In the genomic region with DNA sequence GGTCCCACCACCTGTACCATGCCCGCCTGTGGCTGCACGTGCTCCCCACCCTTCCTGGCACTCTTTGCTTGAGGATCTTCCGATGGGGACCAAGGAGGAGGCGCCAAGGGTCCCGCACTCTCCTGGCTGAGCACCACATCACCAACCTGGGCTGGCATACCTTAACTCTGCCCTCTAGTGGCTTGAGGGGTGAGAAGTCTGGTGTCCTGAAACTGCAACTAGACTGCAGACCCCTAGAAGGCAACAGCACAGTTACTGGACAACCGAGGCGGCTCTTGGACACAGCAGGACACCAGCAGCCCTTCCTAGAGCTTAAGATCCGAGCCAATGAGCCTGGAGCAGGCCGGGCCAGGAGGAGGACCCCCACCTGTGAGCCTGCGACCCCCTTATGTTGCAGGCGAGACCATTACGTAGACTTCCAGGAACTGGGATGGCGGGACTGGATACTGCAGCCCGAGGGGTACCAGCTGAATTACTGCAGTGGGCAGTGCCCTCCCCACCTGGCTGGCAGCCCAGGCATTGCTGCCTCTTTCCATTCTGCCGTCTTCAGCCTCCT, we compare ENCODE assay signal across 1 cellular context.
TF ChIP-seq lines count a peak whose summit lies in the region.

No MANE protein-coding gene starts in this region.

TF ChIP-seq in HepG2, 621 proteins besides CTCF, POLR2A, EP300 and RAD21 (continued from another document and continues in another):
- TF ChIP-seq, protein P1, sequence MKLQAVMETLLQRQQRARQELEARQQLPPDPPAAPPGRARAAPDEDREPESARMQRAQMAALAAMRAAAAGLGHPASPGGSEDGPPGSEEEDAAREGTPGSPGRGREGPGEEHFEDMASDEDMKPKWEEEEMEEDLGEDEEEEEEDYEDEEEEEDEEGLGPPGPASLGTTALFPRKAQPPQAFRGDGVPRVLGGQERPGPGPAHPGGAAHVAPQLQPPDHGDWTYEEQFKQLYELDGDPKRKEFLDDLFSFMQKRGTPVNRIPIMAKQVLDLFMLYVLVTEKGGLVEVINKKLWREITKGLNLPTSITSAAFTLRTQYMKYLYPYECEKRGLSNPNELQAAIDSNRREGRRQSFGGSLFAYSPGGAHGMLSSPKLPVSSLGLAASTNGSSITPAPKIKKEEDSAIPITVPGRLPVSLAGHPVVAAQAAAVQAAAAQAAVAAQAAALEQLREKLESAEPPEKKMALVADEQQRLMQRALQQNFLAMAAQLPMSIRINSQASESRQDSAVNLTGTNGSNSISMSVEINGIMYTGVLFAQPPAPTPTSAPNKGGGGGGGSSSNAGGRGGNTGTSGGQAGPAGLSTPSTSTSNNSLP (IDR thresholded peaks at IDR 0.05; ENCODE audit: low read depth, low read length) = no peak
- TF ChIP-seq NFKBIZ (CRISPR knock-in tag; IDR thresholded peaks at IDR 0.05) = no peak
- TF ChIP-seq ZNF329 (CRISPR knock-in tag; IDR thresholded peaks at IDR 0.05; ENCODE audit: low read depth) = no peak
- no peak; the same call in 1 of the 2 replicates for TF ChIP-seq MIER3 (CRISPR knock-in tag; IDR thresholded peaks at IDR 0.05; ENCODE audit: borderline replicate concordance)
- peak; percentile 23; the same call in 1 of the 2 replicates for TF ChIP-seq FOXA3 (CRISPR knock-in tag; IDR thresholded peaks at IDR 0.05)
- no peak for TF ChIP-seq TEAD2 (CRISPR knock-in tag; IDR thresholded peaks at IDR 0.05)
- no peak for TF ChIP-seq ZNF205 (CRISPR knock-in tag; IDR thresholded peaks at IDR 0.05)
- TF ChIP-seq CBFB (CRISPR knock-in tag; IDR thresholded peaks at IDR 0.05) = no peak
- TF ChIP-seq CENPT (CRISPR knock-in tag; IDR thresholded peaks at IDR 0.05; ENCODE audit: low read depth) = no peak
- no peak for TF ChIP-seq ZBTB8A (CRISPR knock-in tag; IDR thresholded peaks at IDR 0.05; ENCODE audit: borderline replicate concordance, low read depth)
- no peak for TF ChIP-seq HOXA9 (CRISPR knock-in tag; IDR thresholded peaks at IDR 0.05; ENCODE audit: borderline replicate concordance)
- TF ChIP-seq, protein P2, sequence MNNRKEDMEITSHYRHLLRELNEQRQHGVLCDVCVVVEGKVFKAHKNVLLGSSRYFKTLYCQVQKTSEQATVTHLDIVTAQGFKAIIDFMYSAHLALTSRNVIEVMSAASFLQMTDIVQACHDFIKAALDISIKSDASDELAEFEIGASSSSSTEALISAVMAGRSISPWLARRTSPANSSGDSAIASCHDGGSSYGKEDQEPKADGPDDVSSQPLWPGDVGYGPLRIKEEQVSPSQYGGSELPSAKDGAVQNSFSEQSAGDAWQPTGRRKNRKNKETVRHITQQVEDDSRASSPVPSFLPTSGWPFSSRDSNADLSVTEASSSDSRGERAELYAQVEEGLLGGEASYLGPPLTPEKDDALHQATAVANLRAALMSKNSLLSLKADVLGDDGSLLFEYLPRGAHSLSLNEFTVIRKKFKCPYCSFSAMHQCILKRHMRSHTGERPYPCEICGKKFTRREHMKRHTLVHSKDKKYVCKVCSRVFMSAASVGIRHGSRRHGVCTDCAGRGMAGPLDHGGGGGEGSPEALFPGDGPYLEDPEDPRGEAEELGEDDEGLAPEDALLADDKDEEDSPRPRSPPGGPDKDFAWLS (CRISPR knock-in tag; IDR thresholded peaks at IDR 0.05; ENCODE audit: borderline replicate concordance) = no peak
- TF ChIP-seq NR3C1 (CRISPR knock-in tag; IDR thresholded peaks at IDR 0.05) = no peak
- no peak for TF ChIP-seq ZNF383 (CRISPR knock-in tag; IDR thresholded peaks at IDR 0.05; ENCODE audit: borderline replicate concordance)
- no peak for TF ChIP-seq KAT2B (IDR thresholded peaks at IDR 0.05; ENCODE audit: borderline replicate concordance, low read depth, low read length)
- TF ChIP-seq CCAR2 (optimal IDR thresholded peaks at IDR 0.05; ENCODE audit: low read depth, low read length) = no peak
- no peak for TF ChIP-seq ZNF577 (CRISPR knock-in tag; IDR thresholded peaks at IDR 0.05; ENCODE audit: borderline replicate concordance, low read depth)
- 0 out of 2 replicates have a peak, but pooled peaks have one; percentile 35 for TF ChIP-seq TFDP2 (CRISPR knock-in tag; IDR thresholded peaks at IDR 0.05)
- 0 out of 2 replicates have a peak, but pooled peaks have one; percentile 34 for TF ChIP-seq ZNF354B (CRISPR knock-in tag; IDR thresholded peaks at IDR 0.05)
- no peak for TF ChIP-seq RBM22 (optimal IDR thresholded peaks at IDR 0.05; ENCODE audit: low read length)
- TF ChIP-seq ZFP90 (CRISPR knock-in tag; IDR thresholded peaks at IDR 0.05; ENCODE audit: borderline replicate concordance) = no peak
- TF ChIP-seq ZNF564 (CRISPR knock-in tag; IDR thresholded peaks at IDR 0.05) = no peak
- TF ChIP-seq RAD51 (IDR thresholded peaks at IDR 0.05; ENCODE audit: borderline replicate concordance) = no peak
- no peak for TF ChIP-seq HNRNPUL1 (IDR thresholded peaks at IDR 0.05; ENCODE audit: low read depth, low read length)
- TF ChIP-seq SAFB2 (CRISPR knock-in tag; IDR thresholded peaks at IDR 0.05; ENCODE audit: borderline replicate concordance, low read depth) = no peak
- peak; percentile 36; the same call in 1 of the 2 replicates for TF ChIP-seq ZFP91 (CRISPR knock-in tag; IDR thresholded peaks at IDR 0.05; ENCODE audit: borderline replicate concordance)
- TF ChIP-seq KLF9 (CRISPR knock-in tag; IDR thresholded peaks at IDR 0.05; ENCODE audit: low read depth) = 0 out of 2 replicates have a peak, but pooled peaks have one; percentile 32
- TF ChIP-seq ZNF138 (CRISPR knock-in tag; IDR thresholded peaks at IDR 0.05; ENCODE audit: low read depth) = no peak
- TF ChIP-seq ZNF562 (CRISPR knock-in tag; IDR thresholded peaks at IDR 0.05; ENCODE audit: borderline replicate concordance) = no peak
- TF ChIP-seq, protein P3, sequence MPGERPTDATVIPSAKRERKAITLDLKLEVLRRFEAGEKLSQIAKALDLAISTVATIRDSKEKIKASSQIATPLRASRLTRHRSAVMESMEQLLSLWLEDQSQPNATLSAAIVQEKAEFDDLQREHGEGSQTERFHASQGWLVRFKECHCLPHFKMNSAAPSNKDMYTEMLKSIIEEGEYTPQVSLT (CRISPR knock-in tag; IDR thresholded peaks at IDR 0.05; ENCODE audit: borderline replicate concordance, low read depth) = no peak
- TF ChIP-seq ZFX (CRISPR knock-in tag; IDR thresholded peaks at IDR 0.05; ENCODE audit: low read depth) = no peak
- TF ChIP-seq, protein P4, sequence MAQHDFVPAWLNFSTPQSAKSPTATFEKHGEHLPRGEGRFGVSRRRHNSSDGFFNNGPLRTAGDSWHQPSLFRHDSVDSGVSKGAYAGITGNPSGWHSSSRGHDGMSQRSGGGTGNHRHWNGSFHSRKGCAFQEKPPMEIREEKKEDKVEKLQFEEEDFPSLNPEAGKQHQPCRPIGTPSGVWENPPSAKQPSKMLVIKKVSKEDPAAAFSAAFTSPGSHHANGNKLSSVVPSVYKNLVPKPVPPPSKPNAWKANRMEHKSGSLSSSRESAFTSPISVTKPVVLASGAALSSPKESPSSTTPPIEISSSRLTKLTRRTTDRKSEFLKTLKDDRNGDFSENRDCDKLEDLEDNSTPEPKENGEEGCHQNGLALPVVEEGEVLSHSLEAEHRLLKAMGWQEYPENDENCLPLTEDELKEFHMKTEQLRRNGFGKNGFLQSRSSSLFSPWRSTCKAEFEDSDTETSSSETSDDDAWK (CRISPR knock-in tag; IDR thresholded peaks at IDR 0.05) = no peak
- no peak for TF ChIP-seq PHB2 (IDR thresholded peaks at IDR 0.05; ENCODE audit: partially characterized antibody)
- TF ChIP-seq, protein P5, sequence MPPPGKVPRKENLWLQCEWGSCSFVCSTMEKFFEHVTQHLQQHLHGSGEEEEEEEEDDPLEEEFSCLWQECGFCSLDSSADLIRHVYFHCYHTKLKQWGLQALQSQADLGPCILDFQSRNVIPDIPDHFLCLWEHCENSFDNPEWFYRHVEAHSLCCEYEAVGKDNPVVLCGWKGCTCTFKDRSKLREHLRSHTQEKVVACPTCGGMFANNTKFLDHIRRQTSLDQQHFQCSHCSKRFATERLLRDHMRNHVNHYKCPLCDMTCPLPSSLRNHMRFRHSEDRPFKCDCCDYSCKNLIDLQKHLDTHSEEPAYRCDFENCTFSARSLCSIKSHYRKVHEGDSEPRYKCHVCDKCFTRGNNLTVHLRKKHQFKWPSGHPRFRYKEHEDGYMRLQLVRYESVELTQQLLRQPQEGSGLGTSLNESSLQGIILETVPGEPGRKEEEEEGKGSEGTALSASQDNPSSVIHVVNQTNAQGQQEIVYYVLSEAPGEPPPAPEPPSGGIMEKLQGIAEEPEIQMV (CRISPR knock-in tag; IDR thresholded peaks at IDR 0.05; ENCODE audit: low read depth) = no peak
- peak; percentile 41; the same call in 1 of the 2 replicates for TF ChIP-seq HOXA3 (CRISPR knock-in tag; IDR thresholded peaks at IDR 0.05)
- TF ChIP-seq KDM3A (CRISPR knock-in tag; IDR thresholded peaks at IDR 0.05; ENCODE audit: low read depth) = no peak
- no peak for TF ChIP-seq ZNF792 (CRISPR knock-in tag; IDR thresholded peaks at IDR 0.05)
- no peak for TF ChIP-seq ONECUT2 (CRISPR knock-in tag; IDR thresholded peaks at IDR 0.05)
- no peak; the same call in 1 of the 2 replicates for TF ChIP-seq SNAPC5 (CRISPR knock-in tag; IDR thresholded peaks at IDR 0.05; ENCODE audit: borderline replicate concordance)
- no peak for TF ChIP-seq ZNF737 (CRISPR knock-in tag; IDR thresholded peaks at IDR 0.05; ENCODE audit: borderline replicate concordance)
- 0 out of 2 replicates have a peak, but pooled peaks have one; percentile 32 for TF ChIP-seq RBFOX2 (IDR thresholded peaks at IDR 0.05; ENCODE audit: low read depth, low read length)
- no peak for TF ChIP-seq ZNF337 (CRISPR knock-in tag; IDR thresholded peaks at IDR 0.05; ENCODE audit: borderline replicate concordance, low read depth)
- no peak for TF ChIP-seq NKX3-1 (CRISPR knock-in tag; IDR thresholded peaks at IDR 0.05)
- no peak for TF ChIP-seq ZBTB4 (CRISPR knock-in tag; IDR thresholded peaks at IDR 0.05; ENCODE audit: borderline replicate concordance)
- no peak for TF ChIP-seq ZNF367 (CRISPR knock-in tag; IDR thresholded peaks at IDR 0.05; ENCODE audit: borderline replicate concordance)
- TF ChIP-seq SNAI1 (CRISPR knock-in tag; IDR thresholded peaks at IDR 0.05; ENCODE audit: borderline replicate concordance) = no peak
- TF ChIP-seq FOXM1 (CRISPR knock-in tag; IDR thresholded peaks at IDR 0.05) = no peak
- no peak for TF ChIP-seq GATA4 (IDR thresholded peaks at IDR 0.05; ENCODE audit: borderline replicate concordance, low read depth)
- no peak for TF ChIP-seq ZBTB2 (CRISPR knock-in tag; IDR thresholded peaks at IDR 0.05; ENCODE audit: low read depth)
- no peak for TF ChIP-seq PPARG (CRISPR knock-in tag; conservative IDR thresholded peaks at IDR 0.05)
- TF ChIP-seq MXD1 (CRISPR knock-in tag; IDR thresholded peaks at IDR 0.05) = no peak
